ENCODE assay signal across 8 cellular contexts in the genomic region with DNA sequence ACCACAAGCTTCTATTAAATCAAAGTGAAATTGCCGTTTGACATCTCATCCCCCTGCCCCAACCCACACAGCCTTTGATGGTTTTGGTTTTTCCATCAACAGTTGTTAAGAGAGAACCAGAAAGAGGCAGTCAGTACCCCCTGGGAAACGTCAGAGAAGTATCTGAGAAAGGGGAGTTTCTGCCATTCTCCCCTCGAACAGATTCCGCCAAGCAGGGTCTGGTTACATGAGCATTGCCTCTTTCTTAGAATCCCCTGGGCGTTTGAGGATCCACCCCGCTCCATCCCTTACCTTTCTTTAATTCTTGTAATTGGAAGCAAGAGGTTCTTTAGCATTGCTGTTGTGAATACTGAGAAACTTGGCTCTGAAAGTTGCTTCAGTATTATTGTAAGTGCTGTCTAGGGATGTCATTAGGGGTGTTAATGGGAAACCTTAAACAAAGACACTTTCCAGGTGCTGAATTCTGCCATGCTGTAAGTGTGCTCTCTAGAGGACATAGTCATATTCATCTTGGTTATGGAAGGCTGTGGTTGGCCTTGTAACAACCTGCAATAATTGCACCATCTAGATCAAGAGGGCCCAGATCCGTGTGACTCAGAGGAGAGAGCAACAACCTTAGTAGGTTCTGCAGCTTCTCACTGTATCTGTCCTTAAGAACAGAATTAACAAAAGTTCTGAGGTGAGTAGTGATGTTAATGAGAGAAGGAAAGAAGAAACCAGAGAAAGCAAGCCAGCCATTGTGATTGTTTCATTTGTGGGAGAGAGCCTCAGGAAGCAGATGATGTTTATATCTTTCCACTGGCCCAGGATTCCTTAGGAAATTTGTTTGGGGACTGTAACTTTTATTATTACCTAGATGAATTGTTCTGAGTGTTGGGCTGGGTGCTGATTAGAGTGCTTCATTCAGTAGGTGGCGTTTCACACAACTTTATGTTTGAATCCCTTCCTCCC. TPM values are rescaled to one million over a fixed set of nuclear protein-coding genes. Genes with fewer than 3 reads are reported as not detected.
DNase-seq lines count a peak whose midpoint lies in the region; ATAC-seq and TF ChIP-seq lines count a peak whose summit lies in the region.

No MANE protein-coding gene starts in this region.

- H3K4me3 Mint-ChIP-seq in activated naive CD8-positive, alpha-beta T cell treated with anti-CD3 and anti-CD28 coated beads, Interleukin-2, amount 10 ng/mL, durations not matched to agents 7 days and 5 days = peak overlapping the region; percentile 60

- peaks cover 2% of the 10 kb centered on the region; the same call in 1 of the 2 replicates for H3K9me3 ChIP-seq in MG63
- H3K9me3 ChIP-seq in body of pancreas = no peaks in the 10 kb centered on the region

- H3K4me3 ChIP-seq in MG63 = no peak overlapping the region
- H3K4me3 ChIP-seq in body of pancreas = no peak overlapping the region

- H3K27ac Mint-ChIP-seq in activated naive CD8-positive, alpha-beta T cell treated with anti-CD3 and anti-CD28 coated beads, Interleukin-2, amount 10 ng/mL, durations not matched to agents 7 days and 5 days = peak overlapping the region; percentile 85

- TF ChIP-seq CTCF in body of pancreas (IDR thresholded peaks at IDR 0.05) = no peak

- no peaks in the 10 kb centered on the region for H3K27me3 ChIP-seq in MG63
- H3K27me3 ChIP-seq in body of pancreas = no peaks in the 10 kb centered on the region

- peak; percentile 27 for DNase-seq in activated CD4-positive, CD25-positive, alpha-beta regulatory T cell treated with anti-CD3 and anti-CD28 coated beads, Interleukin-2, amount 50 U/mL, for 16 hours (ENCODE audit: low read depth, low spot score)
- DNase-seq in activated CD4-positive, CD25-positive, alpha-beta regulatory T cell (lab: John Stamatoyannopoulos, UW) = no peak
- DNase-seq in NOMO-1 treated with DMSO at 0.1 percent for 48 hours (lab: John Stamatoyannopoulos, UW; ENCODE audit: unreplicated experiment) = peak; percentile 79
- no peak for DNase-seq in activated naive CD8-positive, alpha-beta T cell treated with anti-CD3 and anti-CD28 coated beads, Interleukin-2, amount 10 ng/mL, durations not matched to agents 7 days and 5 days
- peak; percentile 32 to 42 for DNase-seq in lung microvascular endothelial cell (ENCODE audit: low read depth in 2 of 2)
- DNase-seq in MG63 = no peak
- no peak for DNase-seq in NCI-H2196 treated with DMSO at 0.1 percent for 48 hours (lab: John Stamatoyannopoulos, UW; ENCODE audit: unreplicated experiment)
- no peak for DNase-seq in body of pancreas

- no peak overlapping the region for H3K27ac ChIP-seq in body of pancreas

- peaks cover 77% of the 10 kb centered on the region for H3K36me3 ChIP-seq in MG63
- H3K36me3 ChIP-seq in body of pancreas (replicated peaks in 1 of 2; ENCODE audit: insufficient read depth in 1 of 2, low read depth in 2 of 2) = peaks cover 3 to 7% of the 10 kb centered on the region in 2 donors

- TF ChIP-seq POLR2A in body of pancreas (IDR thresholded peaks at IDR 0.05) = no peak

- ATAC-seq in activated naive CD8-positive, alpha-beta T cell treated with anti-CD3 and anti-CD28 coated beads, Interleukin-2, amount 10 ng/mL, durations not matched to agents 7 days and 5 days (ENCODE audit: low read depth) = peak; percentile 94
- no peak for ATAC-seq in body of pancreas

- H3K9me3 Mint-ChIP-seq in activated naive CD8-positive, alpha-beta T cell treated with anti-CD3 and anti-CD28 coated beads, Interleukin-2, amount 10 ng/mL, durations not matched to agents 7 days and 5 days = no peaks in the 10 kb centered on the region

- H3K36me3 Mint-ChIP-seq in activated naive CD8-positive, alpha-beta T cell treated with anti-CD3 and anti-CD28 coated beads, Interleukin-2, amount 10 ng/mL, durations not matched to agents 7 days and 5 days = peaks cover 37% of the 10 kb centered on the region

- H3K27me3 Mint-ChIP-seq in activated naive CD8-positive, alpha-beta T cell treated with anti-CD3 and anti-CD28 coated beads, Interleukin-2, amount 10 ng/mL, durations not matched to agents 7 days and 5 days = no peaks in the 10 kb centered on the region

- POLR2A ChIA-PET in activated naive CD8-positive, alpha-beta T cell treated with anti-CD3 and anti-CD28 coated beads, Interleukin-2, amount 10 ng/mL, durations not matched to agents 7 days and 5 days (lab: Charles Lee) = interaction anchor here (1.2 to 2.0 kb wide), 2 partner anchors 9 to 11 kb away, joined by 3 to 13 read pairs; a partner anchor contains a TSS

- H3K4me1 ChIP-seq in body of pancreas = peaks cover 58% of the 10 kb centered on the region

- 65 to 68% methylated on average over 8 of the region's 8 CpGs for WGBS in body of pancreas, 2 donors

- peaks cover 62% of the 10 kb centered on the region for H3K4me1 Mint-ChIP-seq in activated naive CD8-positive, alpha-beta T cell treated with anti-CD3 and anti-CD28 coated beads, Interleukin-2, amount 10 ng/mL, durations not matched to agents 7 days and 5 days

- intact Hi-C loops in body of pancreas (cut with DNase I) = no loop called here

RNA-seq across cellular contexts. Expression of a gene that starts 8.9 kb away (rescaled TPM):
- total RNA-seq in activated naive CD8-positive, alpha-beta T cell treated with anti-CD3 and anti-CD28 coated beads, Interleukin-2, amount 10 ng/mL, durations not matched to agents 7 days and 5 days = 100 to 1,000 TPM; 426 to 431 TPM
- total RNA-seq in lung microvascular endothelial cell = 324 and 480 TPM in 2 replicates
- total RNA-seq in MG63 (2014; rRNA removed; shearing (Covaris generic); ENCODE audit: low replicate concordance) = 260 and 282 TPM in 2 replicates
- 100 to 1,000 TPM; 234 to 256 TPM for total RNA-seq in body of pancreas

RNA-seq across cellular contexts. Expression of a gene that starts 43.1 kb away (rescaled TPM):
- 10 to 100 TPM; 43.5 to 43.8 TPM for total RNA-seq in activated naive CD8-positive, alpha-beta T cell treated with anti-CD3 and anti-CD28 coated beads, Interleukin-2, amount 10 ng/mL, durations not matched to agents 7 days and 5 days
- total RNA-seq in lung microvascular endothelial cell (52.0 and 54.5 TPM in 2 replicates), body of pancreas (1 to 10 TPM; 3.0 to 6.2 TPM)
- 8.8 and 12.8 TPM in 2 replicates for total RNA-seq in MG63 (2014; rRNA removed; shearing (Covaris generic); ENCODE audit: low replicate concordance)

Comparison
In these comparisons a context has a peak if more than half of its experiments do, and no peak if none do; other contexts are left out.
1. DNase-seq: peak in activated CD4-positive, CD25-positive, alpha-beta regulatory T cell treated with anti-CD3 and anti-CD28 coated beads, Interleukin-2, amount 50 U/mL, for 16 hours (single experiment), NOMO-1 treated with DMSO at 0.1 percent for 48 hours (single experiment) and lung microvascular endothelial cell (2 of 2); none in activated CD4-positive, CD25-positive, alpha-beta regulatory T cell (0 of 4), activated naive CD8-positive, alpha-beta T cell treated with anti-CD3 and anti-CD28 coated beads, Interleukin-2, amount 10 ng/mL, durations not matched to agents 7 days and 5 days (single experiment), MG63 (single experiment), NCI-H2196 treated with DMSO at 0.1 percent for 48 hours (single experiment) and body of pancreas (0 of 4).